39 cellular contexts compared by ENCODE assay signal in the genomic region with DNA sequence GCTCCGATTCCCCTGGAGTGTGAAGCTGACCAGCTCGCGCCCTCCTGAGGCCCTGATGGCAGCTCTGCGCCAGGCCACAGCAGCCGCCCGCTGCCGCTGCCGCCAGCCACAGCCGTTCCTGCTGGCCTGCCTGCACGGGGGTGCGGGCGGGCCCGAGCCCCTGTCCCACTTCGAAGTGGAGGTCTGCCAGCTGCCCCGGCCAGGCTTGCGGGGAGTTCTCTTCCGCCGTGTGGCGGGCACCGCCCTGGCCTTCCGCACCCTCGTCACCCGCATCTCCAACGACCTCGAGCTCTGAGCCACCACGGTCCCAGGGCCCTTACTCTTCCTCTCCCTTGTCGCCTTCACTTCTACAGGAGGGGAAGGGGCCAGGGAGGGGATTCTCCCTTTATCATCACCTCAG. TPM values are rescaled to one million over a fixed set of nuclear protein-coding genes. Genes with fewer than 3 reads are reported as not detected.
"Had no signal": no experiment of that assay in that cellular context is flagged by ENCODE, and none has a peak within 500 bp of the region (broad histone marks: within the 10 kb centered on the region; RNA-seq: fewer than 3 reads in every experiment).

No MANE protein-coding gene starts in this region.

- H3K9me3 Mint-ChIP-seq: activated B cell treated with CpG ODN at 0.5 μM for 24 hours; activated CD4-positive, alpha-beta memory T cell treated with anti-CD3 and anti-CD28 coated beads for 36 hours; activated CD4-positive, alpha-beta T cell treated with anti-CD3 and anti-CD28 coated beads, Interleukin-2, amount 10 ng/mL, durations not matched to agents 24 days and 14 days; activated CD8-positive, alpha-beta T cell treated with anti-CD3 and anti-CD28 coated beads for 36 hours; activated naive CD8-positive, alpha-beta T cell treated with anti-CD3 and anti-CD28 coated beads for 36 hours; activated T-cell treated with anti-CD3 and anti-CD28 coated beads, Interleukin-2, amount 50 U/mL, for 4 hours; activated T-helper 1 cell treated with anti-CD3 and anti-CD28 coated beads, Interleukin-12 subunit alpha, Interleukin-12 subunit beta, Interleukin-2, Interleukin-4 antibody, amounts not matched to agents 30 ng/mL and 10 ng/mL and 1 ng/mL, durations not matched to agents 14 hours and 24 hours and 36 hours; T-helper 1 cell treated with Interleukin-12 subunit alpha and Interleukin-12 subunit beta and Interleukin-4 antibody, amounts not matched to agents 30 μg/mL and 1 μg/mL, for 36 hours; T-helper 2 cell treated with Interferon-gamma antibody and Interleukin-4, amounts not matched to agents 5 μg/mL and 100 μg/mL, for 36 hours had no signal

- H3K9me3 ChIP-seq: adrenal gland, body of pancreas, breast epithelium had no signal

- FAIRE-seq: astrocyte, TTC549 had no signal

- H3K27ac Mint-ChIP-seq: activated B cell treated with CpG ODN at 0.5 μM for 24 hours; activated CD4-positive, alpha-beta memory T cell treated with anti-CD3 and anti-CD28 coated beads for 36 hours; activated CD4-positive, alpha-beta T cell treated with anti-CD3 and anti-CD28 coated beads, Interleukin-2, amount 10 ng/mL, durations not matched to agents 24 days and 14 days; activated CD8-positive, alpha-beta T cell treated with anti-CD3 and anti-CD28 coated beads for 36 hours; activated naive CD4-positive, alpha-beta T cell treated with anti-CD3 and anti-CD28 coated beads for 36 hours; activated naive CD4-positive, alpha-beta T cell treated with anti-CD3 and anti-CD28 coated beads, Interleukin-2, amount 50 U/mL, for 72 hours; activated naive CD8-positive, alpha-beta T cell treated with anti-CD3 and anti-CD28 coated beads for 36 hours; activated T-cell treated with anti-CD3 and anti-CD28 coated beads, Interleukin-2, amount 50 U/mL, for 72 hours; activated T-helper 1 cell treated with anti-CD3 and anti-CD28 coated beads, Interleukin-12 subunit alpha, Interleukin-12 subunit beta, Interleukin-2, Interleukin-4 antibody, amounts not matched to agents 30 ng/mL and 10 ng/mL and 1 ng/mL, durations not matched to agents 14 hours and 24 hours and 36 hours; activated T-helper 17 cell treated with anti-CD3 and anti-CD28 coated beads, Interleukin-2, amount 50 U/mL, for 72 hours; T-helper 1 cell treated with Interleukin-12 subunit alpha and Interleukin-12 subunit beta and Interleukin-4 antibody, amounts not matched to agents 30 μg/mL and 1 μg/mL, for 36 hours; T-helper 2 cell treated with Interferon-gamma antibody and Interleukin-4, amounts not matched to agents 5 μg/mL and 100 μg/mL, for 36 hours had no signal

- H3K27me3 ChIP-seq: adrenal gland, body of pancreas, brain microvascular endothelial cell, breast epithelium had no signal

- H3K27ac ChIP-seq: adrenal gland, body of pancreas, brain microvascular endothelial cell, breast epithelium, VCaP had no signal

- H3K4me1 Mint-ChIP-seq: activated B cell treated with CpG ODN at 0.5 μM for 24 hours; activated CD4-positive, alpha-beta T cell treated with anti-CD3 and anti-CD28 coated beads, Interleukin-2, amount 10 ng/mL, durations not matched to agents 24 days and 14 days; activated naive CD8-positive, alpha-beta T cell treated with anti-CD3 and anti-CD28 coated beads for 36 hours had no signal

- ATAC-seq: activated CD8-positive, alpha-beta T cell treated with anti-CD3 and anti-CD28 coated beads for 36 hours; activated naive CD4-positive, alpha-beta T cell treated with anti-CD3 and anti-CD28 coated beads, Interleukin-2, amount 50 U/mL, for 72 hours; activated T-cell treated with anti-CD3 and anti-CD28 coated beads, Interleukin-2, amount 50 U/mL, for 4 hours; activated T-cell treated with anti-CD3 and anti-CD28 coated beads, Interleukin-2, amount 50 U/mL, for 72 hours; activated T-helper 17 cell treated with anti-CD3 and anti-CD28 coated beads, Interleukin-2, amount 50 U/mL, for 72 hours; body of pancreas had no signal

- H3K4me3 Mint-ChIP-seq: activated B cell treated with CpG ODN at 0.5 μM for 24 hours; activated CD4-positive, alpha-beta memory T cell treated with anti-CD3 and anti-CD28 coated beads for 36 hours; activated CD4-positive, alpha-beta T cell treated with anti-CD3 and anti-CD28 coated beads, Interleukin-2, amount 10 ng/mL, durations not matched to agents 24 days and 14 days; activated CD8-positive, alpha-beta T cell treated with anti-CD3 and anti-CD28 coated beads for 36 hours; activated naive CD4-positive, alpha-beta T cell treated with anti-CD3 and anti-CD28 coated beads for 36 hours; activated naive CD8-positive, alpha-beta T cell treated with anti-CD3 and anti-CD28 coated beads for 36 hours; activated T-cell treated with anti-CD3 and anti-CD28 coated beads, Interleukin-2, amount 50 U/mL, for 4 hours; activated T-cell treated with anti-CD3 and anti-CD28 coated beads, Interleukin-2, amount 50 U/mL, for 72 hours; activated T-helper 1 cell treated with anti-CD3 and anti-CD28 coated beads, Interleukin-12 subunit alpha, Interleukin-12 subunit beta, Interleukin-2, Interleukin-4 antibody, amounts not matched to agents 30 ng/mL and 10 ng/mL and 1 ng/mL, durations not matched to agents 14 hours and 24 hours and 36 hours; activated T-helper 17 cell treated with anti-CD3 and anti-CD28 coated beads, Interleukin-2, amount 50 U/mL, for 72 hours; T-helper 1 cell treated with Interleukin-12 subunit alpha and Interleukin-12 subunit beta and Interleukin-4 antibody, amounts not matched to agents 30 μg/mL and 1 μg/mL, for 36 hours; T-helper 2 cell treated with Interferon-gamma antibody and Interleukin-4, amounts not matched to agents 5 μg/mL and 100 μg/mL, for 36 hours had no signal

- DNase-seq: activated B cell treated with CpG ODN at 0.5 μM for 24 hours; activated CD4-positive, alpha-beta memory T cell treated with anti-CD3 and anti-CD28 coated beads for 36 hours; activated CD4-positive, alpha-beta T cell treated with anti-CD3 and anti-CD28 coated beads for 4 hours; activated CD4-positive, alpha-beta T cell treated with anti-CD3 and anti-CD28 coated beads, Interleukin-2, amount 10 ng/mL, durations not matched to agents 24 days and 14 days; activated CD4-positive, alpha-beta T cell treated with anti-CD3 and anti-CD28 coated beads, Interleukin-2, amount 50 U/mL, for 1 hour; activated CD4-positive, alpha-beta T cell treated with anti-CD3 and anti-CD28 coated beads, Interleukin-2, amount 50 U/mL, for 4 hours; activated CD4-positive, CD25-positive, alpha-beta regulatory T cell treated with anti-CD3 and anti-CD28 coated beads, Interleukin-2, amount 50 U/mL, for 72 hours; activated CD8-positive, alpha-beta memory T cell treated with anti-CD3 and anti-CD28 coated beads, Interleukin-2, amount 50 U/mL, for 4 hours; activated CD8-positive, alpha-beta T cell treated with anti-CD3 and anti-CD28 coated beads for 36 hours; activated effector memory CD4-positive, alpha-beta T cell treated with anti-CD3 and anti-CD28 coated beads, Interleukin-2, amount 50 U/mL, for 16 hours; activated gamma-delta T cell treated with Interleukin-2 at 50 U/mL for 16 hours; activated naive CD4-positive, alpha-beta T cell; activated naive CD4-positive, alpha-beta T cell treated with anti-CD3 and anti-CD28 coated beads for 36 hours; activated naive CD4-positive, alpha-beta T cell treated with anti-CD3 and anti-CD28 coated beads, Interleukin-2, amount 50 U/mL, for 16 hours; activated naive CD8-positive, alpha-beta T cell treated with anti-CD3 and anti-CD28 coated beads for 36 hours; activated T-cell treated with anti-CD3 and anti-CD28 coated beads for 4 hours; activated T-cell treated with anti-CD3 and anti-CD28 coated beads, Interleukin-2, amount 50 U/mL, for 1 hour; activated T-cell treated with anti-CD3 and anti-CD28 coated beads, Interleukin-2, amount 50 U/mL, for 4 hours; activated T-cell treated with anti-CD3 and anti-CD28 coated beads, Interleukin-2, amount 50 U/mL, for 72 hours; adrenal gland; amniotic stem cell; aorta; body of pancreas; brain microvascular endothelial cell; central memory CD4-positive, alpha-beta T cell; T-helper 1 cell; T-helper 2 cell; T-helper 9 cell had no signal

- H3K4me3 ChIP-seq: adrenal gland, body of pancreas, breast epithelium had no signal

- H3K4me1 ChIP-seq: adrenal gland, body of pancreas, breast epithelium had no signal

- H3K27me3 Mint-ChIP-seq: activated B cell treated with CpG ODN at 0.5 μM for 24 hours; activated CD4-positive, alpha-beta memory T cell treated with anti-CD3 and anti-CD28 coated beads for 36 hours; activated CD4-positive, alpha-beta T cell treated with anti-CD3 and anti-CD28 coated beads, Interleukin-2, amount 10 ng/mL, durations not matched to agents 24 days and 14 days; activated CD8-positive, alpha-beta T cell treated with anti-CD3 and anti-CD28 coated beads for 36 hours; activated naive CD8-positive, alpha-beta T cell treated with anti-CD3 and anti-CD28 coated beads for 36 hours; activated T-helper 17 cell treated with anti-CD3 and anti-CD28 coated beads, Interleukin-2, amount 50 U/mL, for 72 hours had no signal

- H3K36me3 Mint-ChIP-seq: activated naive CD4-positive, alpha-beta T cell treated with anti-CD3 and anti-CD28 coated beads, Interleukin-2, amount 50 U/mL, for 72 hours had no signal

RNA-seq across cellular contexts. Expression of gene CKM, which starts 20.3 kb away (rescaled TPM):
- total RNA-seq: activated B cell treated with CpG ODN at 0.5 μM for 24 hours; activated CD4-positive, alpha-beta memory T cell treated with anti-CD3 and anti-CD28 coated beads for 36 hours; activated CD4-positive, alpha-beta T cell treated with anti-CD3 and anti-CD28 coated beads, Interleukin-2, amount 10 ng/mL, durations not matched to agents 24 days and 14 days; activated CD8-positive, alpha-beta memory T cell treated with anti-CD3 and anti-CD28 coated beads for 36 hours; activated CD8-positive, alpha-beta T cell treated with anti-CD3 and anti-CD28 coated beads for 36 hours; activated naive CD4-positive, alpha-beta T cell treated with anti-CD3 and anti-CD28 coated beads for 36 hours; activated naive CD4-positive, alpha-beta T cell treated with anti-CD3 and anti-CD28 coated beads, Interleukin-2, amount 50 U/mL, for 72 hours; activated naive CD8-positive, alpha-beta T cell treated with anti-CD3 and anti-CD28 coated beads for 36 hours; activated T-cell treated with anti-CD3 and anti-CD28 coated beads, Interleukin-2, amount 50 U/mL, for 4 hours; activated T-cell treated with anti-CD3 and anti-CD28 coated beads, Interleukin-2, amount 50 U/mL, for 72 hours; activated T-helper 1 cell treated with anti-CD3 and anti-CD28 coated beads, Interleukin-12 subunit alpha, Interleukin-12 subunit beta, Interleukin-2, Interleukin-4 antibody, amounts not matched to agents 30 ng/mL and 10 ng/mL and 1 ng/mL, durations not matched to agents 14 hours and 24 hours and 36 hours; activated T-helper 17 cell treated with anti-CD3 and anti-CD28 coated beads, Interleukin-2, amount 50 U/mL, for 72 hours; aorta; astrocyte; body of pancreas; breast epithelium had no signal

RNA-seq across cellular contexts. Expression of gene KLC3, which starts 38.1 kb away (rescaled TPM):
- total RNA-seq: activated B cell treated with CpG ODN at 0.5 μM for 24 hours; activated CD4-positive, alpha-beta memory T cell treated with anti-CD3 and anti-CD28 coated beads for 36 hours; activated CD4-positive, alpha-beta T cell treated with anti-CD3 and anti-CD28 coated beads, Interleukin-2, amount 10 ng/mL, durations not matched to agents 24 days and 14 days; activated CD8-positive, alpha-beta memory T cell treated with anti-CD3 and anti-CD28 coated beads for 36 hours; activated CD8-positive, alpha-beta T cell treated with anti-CD3 and anti-CD28 coated beads for 36 hours; activated naive CD4-positive, alpha-beta T cell treated with anti-CD3 and anti-CD28 coated beads for 36 hours; activated naive CD8-positive, alpha-beta T cell treated with anti-CD3 and anti-CD28 coated beads for 36 hours; activated T-cell treated with anti-CD3 and anti-CD28 coated beads, Interleukin-2, amount 50 U/mL, for 4 hours; activated T-helper 1 cell treated with anti-CD3 and anti-CD28 coated beads, Interleukin-12 subunit alpha, Interleukin-12 subunit beta, Interleukin-2, Interleukin-4 antibody, amounts not matched to agents 30 ng/mL and 10 ng/mL and 1 ng/mL, durations not matched to agents 14 hours and 24 hours and 36 hours; aorta; cardiac septum had no signal
- polyA plus RNA-seq: aorta had no signal

RNA-seq across cellular contexts. Expression of gene EXOC3L2, which starts 57.2 kb away (rescaled TPM):
- total RNA-seq: activated B cell treated with CpG ODN at 0.5 μM for 24 hours; activated CD4-positive, alpha-beta memory T cell treated with anti-CD3 and anti-CD28 coated beads for 36 hours; activated CD4-positive, alpha-beta T cell treated with anti-CD3 and anti-CD28 coated beads, Interleukin-2, amount 10 ng/mL, durations not matched to agents 24 days and 14 days; activated CD8-positive, alpha-beta memory T cell treated with anti-CD3 and anti-CD28 coated beads for 36 hours; activated CD8-positive, alpha-beta T cell treated with anti-CD3 and anti-CD28 coated beads for 36 hours; activated naive CD4-positive, alpha-beta T cell treated with anti-CD3 and anti-CD28 coated beads for 36 hours; activated naive CD4-positive, alpha-beta T cell treated with anti-CD3 and anti-CD28 coated beads, Interleukin-2, amount 50 U/mL, for 72 hours; activated naive CD8-positive, alpha-beta T cell treated with anti-CD3 and anti-CD28 coated beads for 36 hours; activated T-cell treated with anti-CD3 and anti-CD28 coated beads, Interleukin-2, amount 50 U/mL, for 4 hours; activated T-cell treated with anti-CD3 and anti-CD28 coated beads, Interleukin-2, amount 50 U/mL, for 72 hours; activated T-helper 1 cell treated with anti-CD3 and anti-CD28 coated beads, Interleukin-12 subunit alpha, Interleukin-12 subunit beta, Interleukin-2, Interleukin-4 antibody, amounts not matched to agents 30 ng/mL and 10 ng/mL and 1 ng/mL, durations not matched to agents 14 hours and 24 hours and 36 hours; activated T-helper 17 cell treated with anti-CD3 and anti-CD28 coated beads, Interleukin-2, amount 50 U/mL, for 72 hours had no signal
